ENCODE assay signal across 26 cellular contexts in genomic region chr6:167755461-167755860, GRCh38.
"Had no signal": no experiment of that assay in that cellular context is flagged by ENCODE, and none has a peak within 500 bp of the region (broad histone marks: within the 10 kb centered on the region; RNA-seq: fewer than 3 reads in every experiment).

No MANE protein-coding gene starts in this region.

- H3K4me1 Mint-ChIP-seq: activated CD4-positive, alpha-beta memory T cell treated with anti-CD3 and anti-CD28 coated beads, Interleukin-2, amount 10 ng/mL, durations not matched to agents 7 days and 5 days; activated CD8-positive, alpha-beta memory T cell treated with anti-CD3 and anti-CD28 coated beads, Interleukin-2, amount 10 ng/mL, durations not matched to agents 7 days and 5 days; activated naive CD8-positive, alpha-beta T cell treated with anti-CD3 and anti-CD28 coated beads for 36 hours had no signal

- H3K4me1 ChIP-seq: SJCRH30 had no signal

- DNase-seq: activated CD4-positive, alpha-beta memory T cell treated with anti-CD3 and anti-CD28 coated beads, Interleukin-2, amount 10 ng/mL, durations not matched to agents 7 days and 5 days; activated CD4-positive, alpha-beta T cell treated with anti-CD3 and anti-CD28 coated beads for 1 hour; activated CD4-positive, alpha-beta T cell treated with anti-CD3 and anti-CD28 coated beads for 48 hours; activated CD4-positive, CD25-positive, alpha-beta regulatory T cell; activated CD8-positive, alpha-beta memory T cell treated with anti-CD3 and anti-CD28 coated beads for 24 hours; activated CD8-positive, alpha-beta memory T cell treated with anti-CD3 and anti-CD28 coated beads, Interleukin-2, amount 10 ng/mL, durations not matched to agents 7 days and 5 days; activated CD8-positive, alpha-beta memory T cell treated with anti-CD3 and anti-CD28 coated beads, Interleukin-2, amount 50 U/mL, for 48 hours; activated effector memory CD4-positive, alpha-beta T cell treated with Interleukin-2 at 50 U/mL for 16 hours; activated naive CD4-positive, alpha-beta T cell treated with anti-CD3 and anti-CD28 coated beads, Interleukin-2, amount 50 U/mL, for 16 hours; activated naive CD8-positive, alpha-beta T cell treated with anti-CD3 and anti-CD28 coated beads for 36 hours; activated T-cell treated with anti-CD3 and anti-CD28 coated beads, Interleukin-2, amount 50 U/mL, for 48 hours; amniotic stem cell; NCI-H1105; NCI-H1417 treated with DMSO at 0.1 percent for 48 hours; NCI-H187 treated with DMSO at 0.1 percent for 48 hours; NCI-H2081 treated with DMSO at 0.1 percent for 48 hours; NCI-H226; NCI-H446 treated with DMSO at 0.1 percent for 48 hours; NCI-H524; SHP77; SJCRH30; T1000; WERI-Rb-1 had no signal

- H3K27me3 Mint-ChIP-seq: activated CD8-positive, alpha-beta memory T cell treated with anti-CD3 and anti-CD28 coated beads, Interleukin-2, amount 10 ng/mL, durations not matched to agents 7 days and 5 days had no signal

- H3K9me3 ChIP-seq: SJCRH30 had no signal

- H3K36me3 ChIP-seq: SJCRH30, WERI-Rb-1 had no signal

- H3K27me3 ChIP-seq: SJCRH30 had no signal

- H3K4me3 ChIP-seq: K562, SJCRH30, SK-N-MC had no signal

- H3K27ac Mint-ChIP-seq: activated CD4-positive, alpha-beta memory T cell treated with anti-CD3 and anti-CD28 coated beads, Interleukin-2, amount 10 ng/mL, durations not matched to agents 7 days and 5 days; activated CD8-positive, alpha-beta memory T cell treated with anti-CD3 and anti-CD28 coated beads, Interleukin-2, amount 10 ng/mL, durations not matched to agents 7 days and 5 days; activated naive CD8-positive, alpha-beta T cell treated with anti-CD3 and anti-CD28 coated beads for 36 hours had no signal

- ATAC-seq: activated CD8-positive, alpha-beta memory T cell treated with anti-CD3 and anti-CD28 coated beads, Interleukin-2, amount 10 ng/mL, durations not matched to agents 7 days and 5 days; Panc1 had no signal

- H3K27ac ChIP-seq: SJCRH30, SK-N-MC, WERI-Rb-1 had no signal

- H3K36me3 Mint-ChIP-seq: activated CD8-positive, alpha-beta memory T cell treated with anti-CD3 and anti-CD28 coated beads, Interleukin-2, amount 10 ng/mL, durations not matched to agents 7 days and 5 days; activated naive CD8-positive, alpha-beta T cell treated with anti-CD3 and anti-CD28 coated beads for 36 hours had no signal

- H3K4me3 Mint-ChIP-seq: activated CD4-positive, alpha-beta memory T cell treated with anti-CD3 and anti-CD28 coated beads, Interleukin-2, amount 10 ng/mL, durations not matched to agents 7 days and 5 days; activated CD8-positive, alpha-beta memory T cell treated with anti-CD3 and anti-CD28 coated beads, Interleukin-2, amount 10 ng/mL, durations not matched to agents 7 days and 5 days; activated naive CD8-positive, alpha-beta T cell treated with anti-CD3 and anti-CD28 coated beads for 36 hours had no signal

- H3K9me3 Mint-ChIP-seq: activated CD4-positive, alpha-beta memory T cell treated with anti-CD3 and anti-CD28 coated beads, Interleukin-2, amount 10 ng/mL, durations not matched to agents 7 days and 5 days; activated naive CD8-positive, alpha-beta T cell treated with anti-CD3 and anti-CD28 coated beads for 36 hours had no signal
